Comparison of ENCODE assay signal across 29 cellular contexts in genomic region chr1:182555493-182555892, GRCh38. TPM values are rescaled to one million over a fixed set of nuclear protein-coding genes. Genes with fewer than 3 reads are reported as not detected.
"Had no signal": no experiment of that assay in that cellular context is flagged by ENCODE, and none has a peak within 500 bp of the region (broad histone marks: within the 10 kb centered on the region; RNA-seq: fewer than 3 reads in every experiment).

No MANE protein-coding gene starts in this region.

- H3K4me3 Mint-ChIP-seq: natural killer cell; nephron; neural progenitor cell; stimulated activated effector memory CD8-positive, alpha-beta T cell treated with anti-CD3 and anti-CD28 coated beads, Interleukin-12 subunit alpha, Interleukin-12 subunit beta, amount 100 ng/mL, for 72 hours; stimulated activated naive B cell treated with anti-CD40 and anti-IgM and Interleukin-4, amounts not matched to agents 10 μg/mL and 1 μg/mL and 100 μg/mL, for 72 hours; stimulated activated naive CD8-positive, alpha-beta T cell treated with anti-CD3 and anti-CD28 coated beads, Interleukin-15, Interleukin-2, amounts not matched to agents 100 ng/mL and 50 ng/mL, for 24 hours had no signal

- H3K4me1 Mint-ChIP-seq: natural killer cell; nephron; neural progenitor cell; stimulated activated effector memory CD8-positive, alpha-beta T cell treated with anti-CD3 and anti-CD28 coated beads, Interleukin-12 subunit alpha, Interleukin-12 subunit beta, amount 100 ng/mL, for 72 hours had no signal

- H3K27me3 Mint-ChIP-seq: stimulated activated naive B cell treated with anti-CD40 and anti-IgM and Interleukin-4, amounts not matched to agents 10 μg/mL and 1 μg/mL and 100 μg/mL, for 72 hours; stimulated activated naive CD8-positive, alpha-beta T cell treated with anti-CD3 and anti-CD28 coated beads, Interleukin-15, Interleukin-2, amounts not matched to agents 100 ng/mL and 50 ng/mL, for 24 hours had no signal

- H3K36me3 Mint-ChIP-seq: natural killer cell; neural progenitor cell; stimulated activated effector memory CD8-positive, alpha-beta T cell treated with anti-CD3 and anti-CD28 coated beads, Interleukin-12 subunit alpha, Interleukin-12 subunit beta, amount 100 ng/mL, for 72 hours had no signal

- H3K27ac Mint-ChIP-seq: natural killer cell; nephron; neural progenitor cell; progenitor cell of endocrine pancreas; stimulated activated effector memory CD8-positive, alpha-beta T cell treated with anti-CD3 and anti-CD28 coated beads, Interleukin-12 subunit alpha, Interleukin-12 subunit beta, amount 100 ng/mL, for 72 hours; stimulated activated naive B cell treated with anti-CD40 and anti-IgM and Interleukin-4, amounts not matched to agents 10 μg/mL and 1 μg/mL and 100 μg/mL, for 72 hours; stimulated activated naive CD8-positive, alpha-beta T cell treated with anti-CD3 and anti-CD28 coated beads, Interleukin-15, Interleukin-2, amounts not matched to agents 100 ng/mL and 50 ng/mL, for 24 hours had no signal

- H3K9me3 ChIP-seq: ovary, right lobe of liver, thyroid gland, vagina had no signal

- H3K36me3 ChIP-seq: neural progenitor cell, ovary, right lobe of liver, sigmoid colon, stomach, thoracic aorta, thyroid gland, tibial nerve, upper lobe of left lung, vagina had no signal

- ATAC-seq: natural killer cell; right cardiac atrium; right lobe of liver; stimulated activated naive B cell treated with anti-CD40 and anti-IgM and Interleukin-4, amounts not matched to agents 10 μg/mL and 1 μg/mL and 100 μg/mL, for 72 hours had no signal

- DNase-seq: natural killer cell; occipital lobe; ovary; posterior cingulate gyrus; psoas muscle; right cardiac atrium; right lobe of liver; sigmoid colon; small intestine; stimulated activated CD4-positive, alpha-beta T cell treated with anti-CD3 and anti-CD28 coated beads, Interleukin-15, amount 100 ng/mL, for 24 hours; stimulated activated CD4-positive, alpha-beta T cell treated with anti-CD3 and anti-CD28 coated beads, Interleukin-2, amount 100 ng/mL, for 24 hours; stimulated activated CD4-positive, alpha-beta T cell treated with anti-CD3 and anti-CD28 coated beads, Interleukin-2, amount 100 ng/mL, for 48 hours; stimulated activated CD4-positive, alpha-beta T cell treated with anti-CD3 and anti-CD28 coated beads, Interleukin-4, amount 100 ng/mL, for 24 hours; stimulated activated naive B cell treated with anti-CD40 and anti-IgM and Interleukin-4, amounts not matched to agents 10 μg/mL and 1 μg/mL and 100 μg/mL, for 72 hours; stimulated activated naive CD4-positive, alpha-beta T cell treated with Interleukin-2 at 50 U/mL for 16 hours; stomach; thyroid gland; trophoblast cell; upper lobe of left lung had no signal

- H3K9me3 Mint-ChIP-seq: stimulated activated effector memory CD8-positive, alpha-beta T cell treated with anti-CD3 and anti-CD28 coated beads, Interleukin-12 subunit alpha, Interleukin-12 subunit beta, amount 100 ng/mL, for 72 hours; stimulated activated naive CD8-positive, alpha-beta T cell treated with anti-CD3 and anti-CD28 coated beads, Interleukin-15, Interleukin-2, amounts not matched to agents 100 ng/mL and 50 ng/mL, for 24 hours had no signal

- H2AFZ ChIP-seq: neural progenitor cell, parathyroid adenoma had no signal

- H3K9ac ChIP-seq: neural progenitor cell, parathyroid adenoma had no signal

- H3K4me3 ChIP-seq: neural progenitor cell, ovary, psoas muscle, right lobe of liver, sigmoid colon, stomach, thoracic aorta, thyroid gland, tibial nerve, upper lobe of left lung, vagina had no signal

- H3K27me3 ChIP-seq: neural progenitor cell, ovary, right lobe of liver, sigmoid colon, stomach, thyroid gland, tibial nerve, upper lobe of left lung, vagina had no signal

- H3K27ac ChIP-seq: neural progenitor cell, ovary, parathyroid adenoma, psoas muscle, right lobe of liver, sigmoid colon, stomach, thoracic aorta, thyroid gland, tibial nerve, upper lobe of left lung, vagina had no signal

- H3K4me1 ChIP-seq: neural progenitor cell, parathyroid adenoma, psoas muscle, right lobe of liver, sigmoid colon, stomach, thyroid gland, tibial nerve, upper lobe of left lung, vagina had no signal

- H3K4me2 ChIP-seq: neural progenitor cell had no signal

- H3K79me2 ChIP-seq: parathyroid adenoma had no signal

RNA-seq across cellular contexts. Expression of gene RGS16, which starts 48.7 kb away (rescaled TPM):
- total RNA-seq: renal cortical epithelial cell had no signal
